In the genomic region with DNA sequence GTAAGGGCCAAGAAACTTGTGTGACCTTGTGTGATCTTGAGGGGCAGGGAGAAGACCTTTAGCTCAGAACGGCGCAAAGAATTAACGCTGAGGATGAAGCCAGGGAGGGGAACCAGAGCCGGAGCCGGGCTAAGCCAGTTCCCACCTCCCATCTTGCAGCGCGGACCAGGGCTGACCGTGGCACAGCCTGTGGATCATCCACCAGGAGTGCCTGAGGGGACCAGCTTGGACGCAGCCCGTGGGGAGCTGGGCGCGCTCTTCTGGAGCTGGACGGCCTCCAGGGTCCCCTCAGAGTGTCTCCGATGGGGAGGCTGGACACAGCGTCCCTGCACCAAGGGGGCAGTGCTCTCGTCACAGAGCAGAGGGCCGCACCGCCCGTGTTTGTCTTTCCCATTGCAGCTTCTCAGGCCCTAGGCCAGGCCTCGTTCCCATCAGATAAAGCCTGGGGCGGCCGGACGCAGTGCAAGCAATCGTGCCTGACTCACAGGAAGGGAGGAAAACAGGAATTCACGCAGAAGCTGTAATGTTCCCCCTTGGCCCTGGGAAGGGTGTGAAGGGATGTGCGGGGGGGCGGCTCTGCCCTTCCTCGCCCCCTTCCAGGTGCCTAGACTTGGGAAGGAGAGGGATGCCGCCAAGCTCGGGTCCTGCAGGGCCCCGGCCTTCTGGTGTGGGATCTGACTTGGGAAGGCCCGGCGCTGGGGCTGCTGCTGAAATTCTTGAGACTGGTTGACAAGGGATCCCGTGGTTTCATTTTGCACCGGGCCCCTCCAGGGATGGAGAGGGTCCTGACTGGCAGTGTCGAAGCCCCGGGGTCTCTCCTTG, we compare ENCODE assay signal across 1 cellular context.
TF ChIP-seq lines count a peak whose summit lies in the region.
"Not testable (repeated sequence)": the region's sequence is repeated elsewhere in the genome, so short reads cannot be mapped to it uniquely, and the experiment has no call there.

No MANE protein-coding gene starts in this region.

TF ChIP-seq in HepG2, 621 proteins besides CTCF, POLR2A, EP300 and RAD21 (continued from another document and continues in another):
- TF ChIP-seq ZNF318 (CRISPR knock-in tag; IDR thresholded peaks at IDR 0.05) = 0 out of 2 replicates have a peak, but pooled peaks have one; percentile 48
- not testable (repeated sequence) for TF ChIP-seq FOXP1 (IDR thresholded peaks at IDR 0.05); HNF1A (IDR thresholded peaks at IDR 0.05; ENCODE audit: low read depth)
- peak; percentile 74 for TF ChIP-seq FOXP1 (CRISPR knock-in tag; IDR thresholded peaks at IDR 0.05)
- TF ChIP-seq ZMAT3 (CRISPR knock-in tag; conservative IDR thresholded peaks at IDR 0.05) = peak; percentile 53; the same call in 1 of the 2 replicates
- TF ChIP-seq ZFY (CRISPR knock-in tag; IDR thresholded peaks at IDR 0.05) = peak; percentile 91
- peak; percentile 53 for TF ChIP-seq HNF4A (CRISPR knock-in tag; IDR thresholded peaks at IDR 0.05)
- TF ChIP-seq, protein P1, sequence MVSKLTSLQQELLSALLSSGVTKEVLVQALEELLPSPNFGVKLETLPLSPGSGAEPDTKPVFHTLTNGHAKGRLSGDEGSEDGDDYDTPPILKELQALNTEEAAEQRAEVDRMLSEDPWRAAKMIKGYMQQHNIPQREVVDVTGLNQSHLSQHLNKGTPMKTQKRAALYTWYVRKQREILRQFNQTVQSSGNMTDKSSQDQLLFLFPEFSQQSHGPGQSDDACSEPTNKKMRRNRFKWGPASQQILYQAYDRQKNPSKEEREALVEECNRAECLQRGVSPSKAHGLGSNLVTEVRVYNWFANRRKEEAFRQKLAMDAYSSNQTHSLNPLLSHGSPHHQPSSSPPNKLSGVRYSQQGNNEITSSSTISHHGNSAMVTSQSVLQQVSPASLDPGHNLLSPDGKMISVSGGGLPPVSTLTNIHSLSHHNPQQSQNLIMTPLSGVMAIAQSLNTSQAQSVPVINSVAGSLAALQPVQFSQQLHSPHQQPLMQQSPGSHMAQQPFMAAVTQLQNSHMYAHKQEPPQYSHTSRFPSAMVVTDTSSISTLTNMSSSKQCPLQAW (CRISPR knock-in tag; IDR thresholded peaks at IDR 0.05) = 0 out of 2 replicates have a peak, but pooled peaks have one; percentile 44
- TF ChIP-seq HOXD1 (CRISPR knock-in tag; IDR thresholded peaks at IDR 0.05) = peak; percentile 43; the same call in 1 of the 2 replicates
- peak; percentile 52; the same call in 1 of the 2 replicates for TF ChIP-seq BRD4 (CRISPR knock-in tag; IDR thresholded peaks at IDR 0.05)
- TF ChIP-seq, protein P2, sequence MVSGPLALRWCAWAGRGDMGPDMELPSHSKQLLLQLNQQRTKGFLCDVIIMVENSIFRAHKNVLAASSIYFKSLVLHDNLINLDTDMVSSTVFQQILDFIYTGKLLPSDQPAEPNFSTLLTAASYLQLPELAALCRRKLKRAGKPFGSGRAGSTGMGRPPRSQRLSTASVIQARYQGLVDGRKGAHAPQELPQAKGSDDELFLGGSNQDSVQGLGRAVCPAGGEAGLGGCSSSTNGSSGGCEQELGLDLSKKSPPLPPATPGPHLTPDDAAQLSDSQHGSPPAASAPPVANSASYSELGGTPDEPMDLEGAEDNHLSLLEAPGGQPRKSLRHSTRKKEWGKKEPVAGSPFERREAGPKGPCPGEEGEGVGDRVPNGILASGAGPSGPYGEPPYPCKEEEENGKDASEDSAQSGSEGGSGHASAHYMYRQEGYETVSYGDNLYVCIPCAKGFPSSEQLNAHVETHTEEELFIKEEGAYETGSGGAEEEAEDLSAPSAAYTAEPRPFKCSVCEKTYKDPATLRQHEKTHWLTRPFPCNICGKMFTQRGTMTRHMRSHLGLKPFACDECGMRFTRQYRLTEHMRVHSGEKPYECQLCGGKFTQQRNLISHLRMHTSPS (CRISPR knock-in tag; IDR thresholded peaks at IDR 0.05; ENCODE audit: low read depth) = peak; percentile 47; the same call in 1 of the 2 replicates
- peak; percentile 63 for TF ChIP-seq ZNF263 (CRISPR knock-in tag; IDR thresholded peaks at IDR 0.05)
- peak; percentile 26; the same call in 1 of the 2 replicates for TF ChIP-seq ZBTB44 (CRISPR knock-in tag; IDR thresholded peaks at IDR 0.05)
- TF ChIP-seq SPEN (CRISPR knock-in tag; IDR thresholded peaks at IDR 0.05; ENCODE audit: low read depth) = peak; percentile 58; the same call in 1 of the 2 replicates
- peak; percentile 88 for TF ChIP-seq MED1 (CRISPR knock-in tag; IDR thresholded peaks at IDR 0.05)
- 0 out of 2 replicates have a peak, but pooled peaks have one; percentile 19 for TF ChIP-seq RFXAP (CRISPR knock-in tag; IDR thresholded peaks at IDR 0.05; ENCODE audit: borderline replicate concordance)
- TF ChIP-seq HNF1A (CRISPR knock-in tag; IDR thresholded peaks at IDR 0.05; ENCODE audit: borderline replicate concordance) = peak; percentile 80
- 0 out of 2 replicates have a peak, but pooled peaks have one; percentile 29 for TF ChIP-seq ZSCAN12 (CRISPR knock-in tag; IDR thresholded peaks at IDR 0.05)
- TF ChIP-seq MXD4 (CRISPR knock-in tag; IDR thresholded peaks at IDR 0.05) = peak; percentile 38; the same call in 1 of the 2 replicates
- 0 out of 2 replicates have a peak, but pooled peaks have one; percentile 43 for TF ChIP-seq ZFP90 (CRISPR knock-in tag; IDR thresholded peaks at IDR 0.05; ENCODE audit: borderline replicate concordance)
- TF ChIP-seq ZNF235 (CRISPR knock-in tag; IDR thresholded peaks at IDR 0.05; ENCODE audit: borderline replicate concordance) = 0 out of 2 replicates have a peak, but pooled peaks have one; percentile 34
- TF ChIP-seq DMAP1 (CRISPR knock-in tag; IDR thresholded peaks at IDR 0.05) = 0 out of 2 replicates have a peak, but pooled peaks have one; percentile 18
- TF ChIP-seq KDM5B (CRISPR knock-in tag; IDR thresholded peaks at IDR 0.05; ENCODE audit: borderline replicate concordance) = peak; percentile 88
- TF ChIP-seq, protein P3, sequence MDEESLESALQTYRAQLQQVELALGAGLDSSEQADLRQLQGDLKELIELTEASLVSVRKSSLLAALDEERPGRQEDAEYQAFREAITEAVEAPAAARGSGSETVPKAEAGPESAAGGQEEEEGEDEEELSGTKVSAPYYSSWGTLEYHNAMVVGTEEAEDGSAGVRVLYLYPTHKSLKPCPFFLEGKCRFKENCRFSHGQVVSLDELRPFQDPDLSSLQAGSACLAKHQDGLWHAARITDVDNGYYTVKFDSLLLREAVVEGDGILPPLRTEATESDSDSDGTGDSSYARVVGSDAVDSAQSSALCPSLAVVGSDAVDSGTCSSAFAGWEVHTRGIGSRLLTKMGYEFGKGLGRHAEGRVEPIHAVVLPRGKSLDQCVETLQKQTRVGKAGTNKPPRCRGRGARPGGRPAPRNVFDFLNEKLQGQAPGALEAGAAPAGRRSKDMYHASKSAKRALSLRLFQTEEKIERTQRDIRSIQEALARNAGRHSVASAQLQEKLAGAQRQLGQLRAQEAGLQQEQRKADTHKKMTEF (CRISPR knock-in tag; IDR thresholded peaks at IDR 0.05) = peak; percentile 83; the same call in 1 of the 2 replicates
- TF ChIP-seq KLF13 (CRISPR knock-in tag; IDR thresholded peaks at IDR 0.05) = 0 out of 2 replicates have a peak, but pooled peaks have one; percentile 45
- 0 out of 2 replicates have a peak, but pooled peaks have one; percentile 28 for TF ChIP-seq ZNF143 (CRISPR knock-in tag; IDR thresholded peaks at IDR 0.05)
- TF ChIP-seq RXRB (CRISPR knock-in tag; IDR thresholded peaks at IDR 0.05; ENCODE audit: borderline replicate concordance) = peak; percentile 74
- TF ChIP-seq ZBTB26 (CRISPR knock-in tag; IDR thresholded peaks at IDR 0.05; ENCODE audit: borderline replicate concordance) = peak; percentile 34; the same call in 1 of the 2 replicates
- peak; percentile 71 for TF ChIP-seq SALL1 (CRISPR knock-in tag; IDR thresholded peaks at IDR 0.05)
